20 cellular contexts compared by ENCODE assay signal in the genomic region with DNA sequence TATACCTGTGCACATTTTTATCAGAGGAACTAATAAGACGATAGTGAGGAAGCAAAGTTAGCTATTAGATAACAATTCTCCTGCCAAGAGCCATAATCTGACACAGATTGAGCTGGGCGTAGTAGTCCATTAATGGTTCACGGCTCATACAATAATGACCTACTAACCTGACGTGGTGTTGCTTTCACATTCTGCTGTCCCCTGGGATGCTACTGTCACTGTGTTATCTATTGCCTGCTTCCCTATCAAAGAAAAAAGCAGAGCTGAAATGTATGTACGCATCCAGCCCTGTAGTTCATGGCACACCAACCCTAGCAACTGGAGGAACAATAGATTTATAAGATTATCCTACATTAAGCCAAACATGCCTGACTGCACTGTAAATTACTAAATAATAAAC.
"Had no signal": no experiment of that assay in that cellular context is flagged by ENCODE, and none has a peak within 500 bp of the region (broad histone marks: within the 10 kb centered on the region; RNA-seq: fewer than 3 reads in every experiment).

No MANE protein-coding gene starts in this region.

- DNase-seq: activated CD4-positive, alpha-beta T cell treated with anti-CD3 and anti-CD28 coated beads for 48 hours; activated CD4-positive, alpha-beta T cell treated with anti-CD3 and anti-CD28 coated beads, Interleukin-2, amount 50 U/mL, for 48 hours; activated CD4-positive, CD25-positive, alpha-beta regulatory T cell treated with anti-CD3 and anti-CD28 coated beads, Interleukin-2, amount 50 U/mL, for 72 hours; activated CD8-positive, alpha-beta memory T cell treated with anti-CD3 and anti-CD28 coated beads for 24 hours; activated effector memory CD4-positive, alpha-beta T cell treated with anti-CD3 and anti-CD28 coated beads, Interleukin-2, amount 50 U/mL, for 16 hours; activated naive CD4-positive, alpha-beta T cell treated with anti-CD3 and anti-CD28 coated beads for 36 hours; activated T-cell treated with anti-CD3 and anti-CD28 coated beads, Interleukin-2, amount 50 U/mL, for 4 hours; amygdala; MG63; MV-4-11; NCI-H1092 treated with DMSO at 0.1 percent for 48 hours; NCI-H1417 treated with DMSO at 0.1 percent for 48 hours; NCI-H1694; NCI-H2029; NCI-H2107; NCI-H2171 treated with DMSO at 0.1 percent for 48 hours; NCI-H226; NCI-H526; PC-9; SHP77 treated with DMSO at 0.1 percent for 48 hours had no signal

- H3K27ac ChIP-seq: PC-9 had no signal

- ATAC-seq: activated T-cell treated with anti-CD3 and anti-CD28 coated beads, Interleukin-2, amount 50 U/mL, for 4 hours had no signal
